Comparison of ENCODE assay signal across 8 cellular contexts in the genomic region with DNA sequence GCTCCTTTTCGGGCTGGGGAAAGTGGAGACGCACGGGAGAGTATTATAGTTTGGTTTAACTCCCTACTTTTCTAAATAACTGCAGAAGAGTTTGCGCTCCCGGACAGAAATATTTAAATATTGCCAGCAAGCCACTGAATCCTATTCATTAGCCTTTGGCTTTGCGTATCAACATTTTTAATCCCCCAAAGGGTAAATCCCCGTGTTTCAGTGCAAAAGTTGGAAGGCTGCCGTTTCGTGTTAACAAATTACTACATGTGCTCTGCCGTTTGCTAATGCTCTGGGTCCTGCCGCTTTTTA. TPM values are rescaled to one million over a fixed set of nuclear protein-coding genes. Genes with fewer than 3 reads are reported as not detected.
DNase-seq lines count a peak whose midpoint lies in the region; ATAC-seq, FAIRE-seq and TF ChIP-seq lines count a peak whose summit lies in the region.

No MANE protein-coding gene starts in this region.

- H3K79me2 ChIP-seq in DND-41 (ENCODE audit: insufficient read depth, low read length) (no peaks in the 10 kb centered on the region), trophoblast cell (ENCODE audit: control insufficient read depth, insufficient read depth, low read length, poor library complexity) (no peaks in the 10 kb centered on the region)

- H3K79me1 ChIP-seq in trophoblast cell (ENCODE audit: low read length), result no peaks in the 10 kb centered on the region

- H2BK120ac ChIP-seq in trophoblast cell (ENCODE audit: insufficient read depth, low read length, poor library complexity), result no peak overlapping the region

- no peak overlapping the region for H2BK5ac ChIP-seq in trophoblast cell (ENCODE audit: low read depth, low read length, poor library complexity)

- H3K4ac ChIP-seq in trophoblast cell (ENCODE audit: low read depth, low read length), result no peak overlapping the region

- 0 to 1% methylated on average over 11 of the region's 11 CpGs for WGBS in esophagus squamous epithelium, 2 donors
- no CpG with 5 or more reads among the region's 11 CpGs for WGBS in trophoblast cell (ENCODE audit: extremely low coverage, insufficient coverage, insufficient read length)

- FAIRE-seq in H54 (lab: Jason Lieb, UNC), result no peak

- no peak overlapping the region for H4K12ac ChIP-seq in trophoblast cell (ENCODE audit: low read depth, low read length)

- CTCF ChIA-PET in Panc1 (lab: Charles Lee), result no interaction called here

- H3K23ac ChIP-seq in trophoblast cell (ENCODE audit: low read length), result no peak overlapping the region

- H3K9me3 ChIP-seq in DND-41 (ENCODE audit: insufficient read depth, low read length, severe bottlenecking) (no peaks in the 10 kb centered on the region), Panc1 (ENCODE audit: control insufficient read depth, insufficient read depth, low read depth, low read length) (no peaks in the 10 kb centered on the region), esophagus squamous epithelium (no peaks in the 10 kb centered on the region), trophoblast cell (ENCODE audit: insufficient read depth, low read depth, low read length) (peaks cover 2% of the 10 kb centered on the region)

- peak overlapping the region; percentile 92 to 98 for H3K4me3 ChIP-seq in DND-41 (ENCODE audit: low read depth in 1 of 2, low read length in 2 of 2)
- H3K4me3 ChIP-seq in Panc1 (ENCODE audit: low read depth in 2 of 2, low read length in 2 of 2), result peak overlapping the region; percentile 67 to 68
- peak overlapping the region; percentile 49 to 85 (median 76) for H3K4me3 ChIP-seq in esophagus squamous epithelium
- peak overlapping the region; percentile 41 for H3K4me3 ChIP-seq in trophoblast cell (ENCODE audit: low read depth, low read length)

- H3K27me3 ChIP-seq in DND-41 (ENCODE audit: insufficient read depth, low read length, poor library complexity) (peaks cover 40% of the 10 kb centered on the region), Panc1 (ENCODE audit: control insufficient read depth, insufficient read depth, low read length) (peaks cover 30% of the 10 kb centered on the region), esophagus squamous epithelium (peaks cover 3 to 84% (median 17%) of the 10 kb centered on the region in 4 donors), trophoblast cell (ENCODE audit: insufficient read depth, low read length) (peaks cover 26% of the 10 kb centered on the region)

- POLR2A ChIA-PET in Panc1 (lab: Charles Lee), result no interaction called here

- H2BK12ac ChIP-seq in trophoblast cell (ENCODE audit: low read length), result no peak overlapping the region

- no peaks in the 10 kb centered on the region; the same call in 1 of the 2 replicates for H4K20me1 ChIP-seq in DND-41 (ENCODE audit: insufficient read depth, low read length)

- BruUV-seq in Panc1 (replicated peaks; lab: Mats Ljungman, UMichigan), result no TSS peak

- H3K4me2 ChIP-seq in DND-41 (ENCODE audit: insufficient read depth, low read length) (peak overlapping the region; percentile 96), trophoblast cell (ENCODE audit: low read length) (peak overlapping the region; percentile 98)

- no peak overlapping the region for H2AK5ac ChIP-seq in trophoblast cell (ENCODE audit: low read length)

- no peak for TF ChIP-seq CTCF in DND-41 (IDR thresholded peaks at IDR 0.05; ENCODE audit: borderline replicate concordance, extremely low read depth, low read length, poor library complexity, severe bottlenecking)
- no peak for TF ChIP-seq CTCF in Panc1 (IDR thresholded peaks at IDR 0.05)
- no peak for TF ChIP-seq CTCF in esophagus squamous epithelium (IDR thresholded peaks at IDR 0.05)

- H3K9ac ChIP-seq in DND-41 (ENCODE audit: low read depth, low read length), result peak overlapping the region; percentile 68; the same call in 1 of the 2 replicates
- no peak overlapping the region for H3K9ac ChIP-seq in trophoblast cell (ENCODE audit: low read length)

- H3K27ac ChIP-seq in DND-41 (ENCODE audit: low read length) (no peak overlapping the region), Panc1 (ENCODE audit: low read length) (no peak overlapping the region), esophagus squamous epithelium (no peak overlapping the region), trophoblast cell (ENCODE audit: low read depth, low read length) (no peak overlapping the region)

- no peak overlapping the region for H4K91ac ChIP-seq in trophoblast cell (ENCODE audit: low read depth, low read length)

- H3K36me3 ChIP-seq in DND-41 (ENCODE audit: insufficient read depth, low read length) (no peaks in the 10 kb centered on the region), Panc1 (ENCODE audit: control insufficient read depth, insufficient read depth, low read length) (peaks cover 3% of the 10 kb centered on the region; the same call in 1 of the 2 replicates), esophagus squamous epithelium (no peaks in the 10 kb centered on the region), trophoblast cell (ENCODE audit: control insufficient read depth in 1 of 2, insufficient read depth in 2 of 2, low read length in 2 of 2) (no peaks in the 10 kb centered on the region)

- H3K4me1 ChIP-seq in DND-41 (ENCODE audit: insufficient read depth, low read length), result peaks cover 24% of the 10 kb centered on the region
- peaks cover 7% of the 10 kb centered on the region; the same call in 1 of the 2 replicates for H3K4me1 ChIP-seq in Panc1 (ENCODE audit: control insufficient read depth, insufficient read depth, low read length)
- H3K4me1 ChIP-seq in esophagus squamous epithelium, result peaks cover 0 to 35% (median 18%) of the 10 kb centered on the region in 3 donors
- H3K4me1 ChIP-seq in trophoblast cell (ENCODE audit: control insufficient read depth in 1 of 2, insufficient read depth in 2 of 2, low read length in 2 of 2), result peaks cover 14 to 19% of the 10 kb centered on the region in 2 experiments

- DNase-seq in DND-41 (no peak), Panc1 (ENCODE audit: low read depth, low spot score) (no peak), esophagus squamous epithelium (lab: John Stamatoyannopoulos, UW) (no peak), trophoblast cell (no peak), H54 (ENCODE audit: insufficient read length, low spot score) (no peak)

- H4K8ac ChIP-seq in trophoblast cell (ENCODE audit: low read depth, low read length), result no peak overlapping the region

- no peak overlapping the region for H3K18ac ChIP-seq in trophoblast cell (ENCODE audit: low read length)

- ATAC-seq in DND-41 (ENCODE audit: insufficient read depth, low read depth) (no peak), Panc1 (no peak), GM18909 (IDR thresholded peaks at IDR 0.05; ENCODE audit: poor library complexity, unreplicated experiment) (no peak), HG03095 (IDR thresholded peaks at IDR 0.05; ENCODE audit: unreplicated experiment) (no peak), GM19452 (IDR thresholded peaks at IDR 0.05; ENCODE audit: unreplicated experiment) (no peak)

- TF ChIP-seq POLR2A in esophagus squamous epithelium (IDR thresholded peaks at IDR 0.05) (no peak), H54 (IDR thresholded peaks at IDR 0.05; ENCODE audit: low read depth, low read length) (no peak)

- in situ Hi-C loops in Panc1 (cut with HindIII; ENCODE audit: low pct_unique_long_range_greater_than_20kb, low sequenced_read_pairs), result no loop called here

- intact Hi-C loops in Panc1 (cut with micrococcal nuclease; ENCODE audit: unreplicated experiment) (no loop called here), esophagus squamous epithelium (cut with DNase I) (no loop called here)

- H2AFZ ChIP-seq in DND-41 (ENCODE audit: low read depth, low read length) (peak overlapping the region; percentile 84), trophoblast cell (ENCODE audit: insufficient read depth, low read length, poor library complexity) (no peak overlapping the region)

- no peak overlapping the region for H3K14ac ChIP-seq in trophoblast cell (ENCODE audit: low read length)

RNA-seq across cellular contexts. Expression of a gene that starts 0.4 kb away (rescaled TPM):
- not detected for total RNA-seq in Panc1 (2021; ENCODE audit: unreplicated experiment)
- polyA plus RNA-seq in Panc1 (2012; ENCODE audit: insufficient read length), result not detected
- total RNA-seq in esophagus squamous epithelium, result 1 to 10 TPM in 1 of 4 donors, under 1 TPM in 2, not detected in 1; under 0.01 to 2.7 (median 0.61) TPM
- polyA plus RNA-seq in trophoblast cell (2013), result 4.3 and 4.7 TPM in 2 replicates

RNA-seq across cellular contexts. Expression of a gene that starts 32.0 kb away (rescaled TPM):
- 18.2 TPM for total RNA-seq in Panc1 (2021; ENCODE audit: unreplicated experiment)
- polyA plus RNA-seq in Panc1 (2012; ENCODE audit: insufficient read length), result 12.1 TPM
- 10 to 100 TPM in 3 of 4 donors, 1 to 10 TPM in 1; 7.0 to 29.0 (median 14.0) TPM for total RNA-seq in esophagus squamous epithelium
- polyA plus RNA-seq in trophoblast cell (2013), result 35.0 and 42.5 TPM in 2 replicates

Comparison
In these comparisons a context has a peak if more than half of its experiments do, and no peak if none do; other contexts are left out.
1. H3K4me3 ChIP-seq: peak in every context shown above with its lines; median percentile 95 in DND-41; 76 in esophagus squamous epithelium; 68 in Panc1; 41 in trophoblast cell.